In genomic region chr10:44827431-44828006, GRCh38 we compare ENCODE assay signal across 21 cellular contexts.
DNase-seq lines count a peak whose midpoint lies in the region; ATAC-seq and TF ChIP-seq lines count a peak whose summit lies in the region.
"Had no signal": no experiment of that assay in that cellular context is flagged by ENCODE, and none has a peak within 500 bp of the region (broad histone marks: within the 10 kb centered on the region; RNA-seq: fewer than 3 reads in every experiment).

No MANE protein-coding gene starts in this region.

- no peak overlapping the region; the same call in 1 of the 2 replicates for H3K14ac ChIP-seq in H9 (ENCODE audit: insufficient read depth, low read length)

- no CpG with 5 or more reads among the region's 13 CpGs for WGBS in H9 (ENCODE audit: extremely low coverage, insufficient read length, low lambda C conversion rate)
- 91% methylated on average over 13 of the region's 13 CpGs for WGBS in thymus
- WGBS in stomach, 5 donors = 65 to 73% (median 71%) methylated on average over 10 to 13 of the region's 13 CpGs

- no peak for TF ChIP-seq EP300 in stomach (IDR thresholded peaks at IDR 0.05)

- H3K27me3 Mint-ChIP-seq in H9 (ENCODE audit: low read depth) (no peaks in the 10 kb centered on the region), CD14-positive monocyte (ENCODE audit: low read depth in 3 of 3) (peaks cover 1 to 6% (median 5%) of the 10 kb centered on the region in 3 donors)
- H3K27me3 Mint-ChIP-seq in stimulated activated memory B cell treated with anti-CD40 and anti-IgM and Interleukin-4, amounts not matched to agents 10 μg/mL and 1 μg/mL and 100 μg/mL, for 72 hours = no peaks in the 10 kb centered on the region
- H3K27me3 Mint-ChIP-seq: activated naive CD4-positive, alpha-beta T cell treated with anti-CD3 and anti-CD28 coated beads, Interleukin-2, amount 50 U/mL, for 24 hours; stimulated activated naive CD8-positive, alpha-beta T cell treated with anti-CD3 and anti-CD28 coated beads, Interleukin-15, amount 100 ng/mL, for 72 hours had no signal

- H2BK12ac ChIP-seq in H9 (ENCODE audit: insufficient read length, low read depth, low read length) = no peak overlapping the region

- no peak overlapping the region for H3T11ph ChIP-seq in H9 (ENCODE audit: low read length)

- H3K4me3 Mint-ChIP-seq in H9 (no peak overlapping the region), CD14-positive monocyte (no peak overlapping the region)
- no peak overlapping the region for H3K4me3 Mint-ChIP-seq in stimulated activated memory B cell treated with anti-CD40 and anti-IgM and Interleukin-4, amounts not matched to agents 10 μg/mL and 1 μg/mL and 100 μg/mL, for 72 hours
- H3K4me3 Mint-ChIP-seq: activated naive CD4-positive, alpha-beta T cell treated with anti-CD3 and anti-CD28 coated beads, Interleukin-2, amount 50 U/mL, for 24 hours; activated T-cell treated with anti-CD3 and anti-CD28 coated beads, Interleukin-2, amount 50 U/mL, for 24 hours; stimulated activated naive CD8-positive, alpha-beta T cell treated with anti-CD3 and anti-CD28 coated beads, Interleukin-15, amount 100 ng/mL, for 72 hours; T-cell had no signal

- H4K8ac ChIP-seq in H9 (replicated peaks; ENCODE audit: insufficient read length, low read depth, low read length) = peak overlapping the region; percentile 20

- peak; percentile 60 for ATAC-seq in left ventricle myocardium superior
- ATAC-seq in stimulated activated memory B cell treated with anti-CD40 and anti-IgM and Interleukin-4, amounts not matched to agents 10 μg/mL and 1 μg/mL and 100 μg/mL, for 72 hours = no peak
- ATAC-seq: body of pancreas; gastrocnemius medialis; left lobe of liver; stimulated activated naive CD8-positive, alpha-beta T cell treated with anti-CD3 and anti-CD28 coated beads, Interleukin-15, amount 100 ng/mL, for 72 hours; T-cell had no signal

- no peak overlapping the region for H2AK5ac ChIP-seq in H9 (ENCODE audit: insufficient read length, low read length)

- peaks cover 21 to 27% of the 10 kb centered on the region in 2 experiments for H3K4me1 Mint-ChIP-seq in H9
- no peaks in the 10 kb centered on the region for H3K4me1 Mint-ChIP-seq in stimulated activated memory B cell treated with anti-CD40 and anti-IgM and Interleukin-4, amounts not matched to agents 10 μg/mL and 1 μg/mL and 100 μg/mL, for 72 hours
- no peaks in the 10 kb centered on the region for H3K4me1 Mint-ChIP-seq in CD14-positive monocyte
- H3K4me1 Mint-ChIP-seq: stimulated activated naive CD8-positive, alpha-beta T cell treated with anti-CD3 and anti-CD28 coated beads, Interleukin-15, amount 100 ng/mL, for 72 hours had no signal

- no peak overlapping the region for H3K9ac ChIP-seq in H9 (ENCODE audit: extremely low read depth, insufficient read length, low read length)

- no peak overlapping the region for H3K23ac ChIP-seq in H9 (ENCODE audit: insufficient read length, low read depth, low read length)

- no peak overlapping the region for H4K5ac ChIP-seq in H9 (ENCODE audit: insufficient read length, low read depth, low read length)

- H3K36me3 Mint-ChIP-seq in H9 (ENCODE audit: insufficient read depth in 1 of 3, low read depth in 3 of 3) (no peaks in the 10 kb centered on the region; a peak in 1 of 7 replicates), CD14-positive monocyte (no peaks in the 10 kb centered on the region)
- no peaks in the 10 kb centered on the region for H3K36me3 Mint-ChIP-seq in stimulated activated memory B cell treated with anti-CD40 and anti-IgM and Interleukin-4, amounts not matched to agents 10 μg/mL and 1 μg/mL and 100 μg/mL, for 72 hours
- H3K36me3 Mint-ChIP-seq: activated naive CD4-positive, alpha-beta T cell treated with anti-CD3 and anti-CD28 coated beads, Interleukin-2, amount 50 U/mL, for 24 hours; T-cell had no signal

- TF ChIP-seq CTCF in H9 (conservative IDR thresholded peaks at IDR 0.05) (no peak), stomach (IDR thresholded peaks at IDR 0.05) (no peak), CD14-positive monocyte (IDR thresholded peaks at IDR 0.05) (no peak)

- no peaks in the 10 kb centered on the region for H3K79me1 ChIP-seq in H9 (ENCODE audit: insufficient read depth, low read depth, low read length, poor library complexity, severe bottlenecking)

- H3K9me3 Mint-ChIP-seq in H9 = no peaks in the 10 kb centered on the region
- no peaks in the 10 kb centered on the region for H3K9me3 Mint-ChIP-seq in stimulated activated memory B cell treated with anti-CD40 and anti-IgM and Interleukin-4, amounts not matched to agents 10 μg/mL and 1 μg/mL and 100 μg/mL, for 72 hours
- H3K9me3 Mint-ChIP-seq in CD14-positive monocyte = no peaks in the 10 kb centered on the region
- H3K9me3 Mint-ChIP-seq: activated naive CD4-positive, alpha-beta T cell treated with anti-CD3 and anti-CD28 coated beads, Interleukin-2, amount 50 U/mL, for 24 hours; activated T-cell treated with anti-CD3 and anti-CD28 coated beads, Interleukin-2, amount 50 U/mL, for 24 hours; stimulated activated naive CD8-positive, alpha-beta T cell treated with anti-CD3 and anti-CD28 coated beads, Interleukin-15, amount 100 ng/mL, for 72 hours; T-cell had no signal

- peaks cover 2% of the 10 kb centered on the region for H3K23me2 ChIP-seq in H9 (ENCODE audit: insufficient read length, low read depth, low read length, poor library complexity, severe bottlenecking)

- intact Hi-C loops in left ventricle myocardium superior (cut with micrococcal nuclease) = no loop called here
- intact Hi-C loops in stomach (cut with DNase I; ENCODE audit: low total_unique reads) = no loop called here
- intact Hi-C loops in CD14-positive monocyte (cut with micrococcal nuclease) = no loop called here

- H3K9me3 ChIP-seq in H9 (ENCODE audit: control insufficient read depth, low read depth, low read length) = no peaks in the 10 kb centered on the region
- H3K9me3 ChIP-seq in thymus (ENCODE audit: control insufficient read depth) = no peaks in the 10 kb centered on the region
- no peaks in the 10 kb centered on the region for H3K9me3 ChIP-seq in stomach
- H3K9me3 ChIP-seq: body of pancreas, gastrocnemius medialis, ovary, right lobe of liver, uterus had no signal

- no peak overlapping the region for H2BK120ac ChIP-seq in H9 (ENCODE audit: low read depth, low read length, poor library complexity, severe bottlenecking)

- no peak overlapping the region for H3K27ac Mint-ChIP-seq in H9
- no peak overlapping the region for H3K27ac Mint-ChIP-seq in stimulated activated memory B cell treated with anti-CD40 and anti-IgM and Interleukin-4, amounts not matched to agents 10 μg/mL and 1 μg/mL and 100 μg/mL, for 72 hours
- H3K27ac Mint-ChIP-seq in CD14-positive monocyte = no peak overlapping the region
- H3K27ac Mint-ChIP-seq: activated naive CD4-positive, alpha-beta T cell treated with anti-CD3 and anti-CD28 coated beads, Interleukin-2, amount 50 U/mL, for 24 hours; activated T-cell treated with anti-CD3 and anti-CD28 coated beads, Interleukin-2, amount 50 U/mL, for 24 hours; stimulated activated naive CD8-positive, alpha-beta T cell treated with anti-CD3 and anti-CD28 coated beads, Interleukin-15, amount 100 ng/mL, for 72 hours; T-cell had no signal

- H4K20me1 ChIP-seq in H9 (ENCODE audit: control insufficient read depth, insufficient read depth, insufficient read length) = no peaks in the 10 kb centered on the region

- no peaks in the 10 kb centered on the region; the same call in 1 of the 2 replicates for H3K4me1 ChIP-seq in H9 (ENCODE audit: insufficient read depth, low read length)
- H3K4me1 ChIP-seq in thymus (ENCODE audit: control insufficient read depth, insufficient read depth, low read length) = no peaks in the 10 kb centered on the region
- H3K4me1 ChIP-seq in stomach = no peaks in the 10 kb centered on the region
- H3K4me1 ChIP-seq: body of pancreas, gastrocnemius medialis, right lobe of liver had no signal

- no peak overlapping the region for H3K18ac ChIP-seq in H9 (ENCODE audit: insufficient read length, low read depth, low read length)

- H3K36me3 ChIP-seq in thymus (ENCODE audit: control insufficient read depth, insufficient read depth) (no peaks in the 10 kb centered on the region), stomach (no peaks in the 10 kb centered on the region)
- H3K36me3 ChIP-seq: gastrocnemius medialis, ovary, right lobe of liver, uterus had no signal

- no peak overlapping the region for H3K4ac ChIP-seq in H9 (ENCODE audit: low read depth, low read length)

- no peak overlapping the region for H4K91ac ChIP-seq in H9 (ENCODE audit: insufficient read length, low read depth, low read length)

- no peak overlapping the region for H2BK20ac ChIP-seq in H9 (ENCODE audit: low read depth, low read length, poor library complexity, severe bottlenecking)

- H3K27ac ChIP-seq in H9 (ENCODE audit: insufficient read length, low read depth, low read length) = no peak overlapping the region
- peak overlapping the region; percentile 9 for H3K27ac ChIP-seq in thymus (ENCODE audit: low read depth)
- H3K27ac ChIP-seq in stomach = no peak overlapping the region
- H3K27ac ChIP-seq: body of pancreas, epithelial cell of prostate, gastrocnemius medialis, ovary, right lobe of liver, uterus had no signal

- no peaks in the 10 kb centered on the region for H3K79me2 ChIP-seq in H9 (ENCODE audit: insufficient read depth, low read length)

- H2BK15ac ChIP-seq in H9 (ENCODE audit: low read depth, low read length) = no peak overlapping the region

- H3K4me3 ChIP-seq in thymus (ENCODE audit: low read length) (no peak overlapping the region), stomach (no peak overlapping the region)
- H3K4me3 ChIP-seq: body of pancreas, gastrocnemius medialis, ovary, right lobe of liver, uterus had no signal

- H2AFZ ChIP-seq in H9 (ENCODE audit: low read length) = no peak overlapping the region

- DNase-seq in H9 = no peak
- peak; percentile 48 for DNase-seq in NCI-H774 (lab: John Stamatoyannopoulos, UW)
- DNase-seq in left ventricle myocardium superior = peak; percentile 55
- no peak for DNase-seq in stomach
- DNase-seq in CD14-positive monocyte (ENCODE audit: low spot score) = no peak
- DNase-seq: activated CD4-positive, alpha-beta T cell treated with anti-CD3 and anti-CD28 coated beads, Interleukin-2, amount 50 U/mL, for 48 hours; activated T-cell treated with anti-CD3 and anti-CD28 coated beads, Interleukin-2, amount 50 U/mL, for 24 hours; body of pancreas; gastrocnemius medialis; Karpas-422; NCI-H1105 treated with DMSO at 0.1 percent for 48 hours; ovary; right lobe of liver; stimulated activated naive CD8-positive, alpha-beta T cell treated with anti-CD3 and anti-CD28 coated beads, Interleukin-15, amount 100 ng/mL, for 72 hours; T-cell; uterus had no signal

- no peak for TF ChIP-seq POLR2A in stomach (IDR thresholded peaks at IDR 0.05)

- no peak overlapping the region for H3K4me2 ChIP-seq in H9 (ENCODE audit: insufficient read depth, insufficient read length, low read length)

- H3K27me3 ChIP-seq in H9 (ENCODE audit: insufficient read depth, low read length) (no peaks in the 10 kb centered on the region), thymus (ENCODE audit: control insufficient read depth, insufficient read depth) (no peaks in the 10 kb centered on the region), stomach (no peaks in the 10 kb centered on the region)
- H3K27me3 ChIP-seq: body of pancreas, gastrocnemius medialis, ovary, right lobe of liver, uterus had no signal

- no peak overlapping the region for H3K56ac ChIP-seq in H9 (ENCODE audit: insufficient read length, low read depth, low read length)

- H2BK5ac ChIP-seq in H9 (ENCODE audit: insufficient read length, low read length) = no peak overlapping the region

Comparison
In these comparisons a context has a peak if more than half of its experiments do, and no peak if none do; other contexts are left out.
1. DNase-seq: peak in NCI-H774 (single experiment) and left ventricle myocardium superior (single experiment); none in H9 (single experiment), stomach (single experiment) and CD14-positive monocyte (single experiment).